ENCODE assay signal across 21 cellular contexts in genomic region chr10:43111101-43111500, GRCh38. TPM values are rescaled to one million over a fixed set of nuclear protein-coding genes. Genes with fewer than 3 reads are reported as not detected.
DNase-seq lines count a peak whose midpoint lies in the region; ATAC-seq and TF ChIP-seq lines count a peak whose summit lies in the region.
"Had no signal": no experiment of that assay in that cellular context is flagged by ENCODE, and none has a peak within 500 bp of the region (broad histone marks: within the 10 kb centered on the region; RNA-seq: fewer than 3 reads in every experiment).

No MANE protein-coding gene starts in this region.

- H3K27me3 ChIP-seq in lower lobe of right lung (ENCODE audit: low read depth) = no peaks in the 10 kb centered on the region
- no peaks in the 10 kb centered on the region for H3K27me3 ChIP-seq in CD8-positive, alpha-beta T cell (ENCODE audit: insufficient read depth, low read length)

- H3K4me3 ChIP-seq in lower lobe of right lung = no peak overlapping the region
- no peak overlapping the region for H3K4me3 ChIP-seq in CD8-positive, alpha-beta T cell (ENCODE audit: low read depth, low read length)
- H3K4me3 ChIP-seq: GM23338, K562, PC-9 had no signal

- H3K4me1 Mint-ChIP-seq in CD14-positive monocyte = peaks cover 30% of the 10 kb centered on the region
- H3K4me1 Mint-ChIP-seq in dendritic cell treated with granulocyte-macrophage colony-stimulating factor and Interleukin-4, amounts not matched to agents 40 ng/mL and 50 ng/mL, for 4 days (ENCODE audit: low read depth) = peaks cover 52% of the 10 kb centered on the region
- H3K4me1 Mint-ChIP-seq in stimulated activated memory B cell treated with anti-CD40 and anti-IgM and Interleukin-4, amounts not matched to agents 10 μg/mL and 1 μg/mL and 100 μg/mL, for 72 hours = peaks cover 22% of the 10 kb centered on the region
- no peaks in the 10 kb centered on the region for H3K4me1 Mint-ChIP-seq in CD8-positive, alpha-beta T cell (ENCODE audit: low read depth)
- H3K4me1 Mint-ChIP-seq: CD8-positive, alpha-beta memory T cell; GM23338 had no signal

- CTCF ChIA-PET in HEK293T (lab: Yijun Ruan, JAX) = no interaction called here
- CTCF ChIA-PET in CD8-positive, alpha-beta T cell (lab: Charles Lee) = interaction anchor here (1.1 kb wide), 1 partner anchor 11 kb away, joined by 4 read pairs; no protein-coding TSS in a partner anchor

- no peak overlapping the region for H3K27ac ChIP-seq in lower lobe of right lung
- H3K27ac ChIP-seq in CD8-positive, alpha-beta T cell (ENCODE audit: low read depth, low read length) = no peak overlapping the region
- H3K27ac ChIP-seq: PC-9 had no signal

- peaks cover 0 to 2% (median 0%) of the 10 kb centered on the region in 7 donors for H3K9me3 Mint-ChIP-seq in CD14-positive monocyte
- no peaks in the 10 kb centered on the region for H3K9me3 Mint-ChIP-seq in dendritic cell treated with granulocyte-macrophage colony-stimulating factor and Interleukin-4, amounts not matched to agents 40 ng/mL and 50 ng/mL, for 4 days
- no peaks in the 10 kb centered on the region for H3K9me3 Mint-ChIP-seq in stimulated activated memory B cell treated with anti-CD40 and anti-IgM and Interleukin-4, amounts not matched to agents 10 μg/mL and 1 μg/mL and 100 μg/mL, for 72 hours
- no peaks in the 10 kb centered on the region for H3K9me3 Mint-ChIP-seq in CD8-positive, alpha-beta T cell
- H3K9me3 Mint-ChIP-seq: CD8-positive, alpha-beta memory T cell; GM23338 had no signal

- peak; percentile 40 for DNase-seq in CD14-positive monocyte (ENCODE audit: low spot score)
- DNase-seq in lower lobe of right lung = peak; percentile 44
- no peak for DNase-seq in HEK293T (ENCODE audit: extremely low spot score)
- DNase-seq in CD8-positive, alpha-beta T cell = no peak
- DNase-seq: CD8-positive, alpha-beta memory T cell; HCEC 1CT; NCI-H1105; NCI-H146; NCI-H2029; NCI-H2227 treated with DMSO at 0.1 percent for 48 hours; NCI-H510A treated with DMSO at 0.1 percent for 48 hours; NCI-H748 treated with DMSO at 0.1 percent for 48 hours; PC-9; RPMI8226; SIG-M5; SK-N-SH had no signal

- intact Hi-C loops in CD14-positive monocyte (cut with micrococcal nuclease) = no loop called here
- intact Hi-C loops in dendritic cell treated with granulocyte-macrophage colony-stimulating factor and Interleukin-4, amounts not matched to agents 40 ng/mL and 50 ng/mL, for 4 days (cut with micrococcal nuclease) = no loop called here
- intact Hi-C loops in lower lobe of right lung (cut with DNase I) = no loop called here
- intact Hi-C loops in CD8-positive, alpha-beta T cell (cut with DNase I, micrococcal nuclease) = no loop called here

- TF ChIP-seq CTCF in CD14-positive monocyte (IDR thresholded peaks at IDR 0.05) (no peak), lower lobe of right lung (IDR thresholded peaks at IDR 0.05) (no peak)
- no peak for TF ChIP-seq CTCF in CD8-positive, alpha-beta T cell (IDR thresholded peaks at IDR 0.05)

- no peaks in the 10 kb centered on the region for H3K9me3 ChIP-seq in lower lobe of right lung
- no peaks in the 10 kb centered on the region for H3K9me3 ChIP-seq in CD8-positive, alpha-beta T cell (ENCODE audit: low read length)
- H3K9me3 ChIP-seq: SK-N-SH had no signal

- H3K36me3 Mint-ChIP-seq in CD14-positive monocyte = no peaks in the 10 kb centered on the region
- H3K36me3 Mint-ChIP-seq in dendritic cell treated with granulocyte-macrophage colony-stimulating factor and Interleukin-4, amounts not matched to agents 40 ng/mL and 50 ng/mL, for 4 days (ENCODE audit: low read depth) = no peaks in the 10 kb centered on the region
- H3K36me3 Mint-ChIP-seq in stimulated activated memory B cell treated with anti-CD40 and anti-IgM and Interleukin-4, amounts not matched to agents 10 μg/mL and 1 μg/mL and 100 μg/mL, for 72 hours = no peaks in the 10 kb centered on the region
- H3K36me3 Mint-ChIP-seq in CD8-positive, alpha-beta T cell = no peaks in the 10 kb centered on the region
- H3K36me3 Mint-ChIP-seq: CD8-positive, alpha-beta memory T cell had no signal

- POLR2A ChIA-PET in HEK293T (lab: Yijun Ruan, JAX) = no interaction called here
- POLR2A ChIA-PET in CD8-positive, alpha-beta T cell (lab: Charles Lee) = no interaction called here

- no peak for ATAC-seq in lower lobe of right lung
- ATAC-seq in stimulated activated memory B cell treated with anti-CD40 and anti-IgM and Interleukin-4, amounts not matched to agents 10 μg/mL and 1 μg/mL and 100 μg/mL, for 72 hours = no peak
- no peak for ATAC-seq in CD8-positive, alpha-beta T cell
- no peak for ATAC-seq in HG02870 (IDR thresholded peaks at IDR 0.05; ENCODE audit: unreplicated experiment)
- ATAC-seq: GM23338, K562 had no signal

- H3K27me3 Mint-ChIP-seq in CD14-positive monocyte (ENCODE audit: low read depth in 3 of 3) = peaks cover 2% of the 10 kb centered on the region in 3 donors
- peaks cover 5% of the 10 kb centered on the region for H3K27me3 Mint-ChIP-seq in dendritic cell treated with granulocyte-macrophage colony-stimulating factor and Interleukin-4, amounts not matched to agents 40 ng/mL and 50 ng/mL, for 4 days
- H3K27me3 Mint-ChIP-seq in stimulated activated memory B cell treated with anti-CD40 and anti-IgM and Interleukin-4, amounts not matched to agents 10 μg/mL and 1 μg/mL and 100 μg/mL, for 72 hours = no peaks in the 10 kb centered on the region
- no peaks in the 10 kb centered on the region for H3K27me3 Mint-ChIP-seq in CD8-positive, alpha-beta T cell (ENCODE audit: low read depth)
- H3K27me3 Mint-ChIP-seq: CD8-positive, alpha-beta memory T cell had no signal

- H3K36me3 ChIP-seq in lower lobe of right lung = no peaks in the 10 kb centered on the region
- H3K36me3 ChIP-seq in CD8-positive, alpha-beta T cell (ENCODE audit: insufficient read depth, low read length) = no peaks in the 10 kb centered on the region

- H3K27ac Mint-ChIP-seq in CD14-positive monocyte = peak overlapping the region in 1 of 7 donors; percentile 35
- peak overlapping the region; percentile 84 for H3K27ac Mint-ChIP-seq in dendritic cell treated with granulocyte-macrophage colony-stimulating factor and Interleukin-4, amounts not matched to agents 40 ng/mL and 50 ng/mL, for 4 days
- peak overlapping the region; percentile 62 for H3K27ac Mint-ChIP-seq in stimulated activated memory B cell treated with anti-CD40 and anti-IgM and Interleukin-4, amounts not matched to agents 10 μg/mL and 1 μg/mL and 100 μg/mL, for 72 hours
- no peak overlapping the region for H3K27ac Mint-ChIP-seq in CD8-positive, alpha-beta T cell
- H3K27ac Mint-ChIP-seq: CD8-positive, alpha-beta memory T cell; GM23338 had no signal

- H3K4me1 ChIP-seq in lower lobe of right lung = no peaks in the 10 kb centered on the region
- no peaks in the 10 kb centered on the region for H3K4me1 ChIP-seq in CD8-positive, alpha-beta T cell (ENCODE audit: insufficient read depth, low read length)

- H3K4me3 Mint-ChIP-seq in CD14-positive monocyte = no peak overlapping the region
- no peak overlapping the region for H3K4me3 Mint-ChIP-seq in dendritic cell treated with granulocyte-macrophage colony-stimulating factor and Interleukin-4, amounts not matched to agents 40 ng/mL and 50 ng/mL, for 4 days
- no peak overlapping the region for H3K4me3 Mint-ChIP-seq in stimulated activated memory B cell treated with anti-CD40 and anti-IgM and Interleukin-4, amounts not matched to agents 10 μg/mL and 1 μg/mL and 100 μg/mL, for 72 hours
- no peak overlapping the region for H3K4me3 Mint-ChIP-seq in CD8-positive, alpha-beta T cell
- H3K4me3 Mint-ChIP-seq: CD8-positive, alpha-beta memory T cell; GM23338 had no signal

TF ChIP-seq in HEK293T, 16 proteins besides CTCF, POLR2A, EP300 and RAD21:
- no peak for TF ChIP-seq SUZ12 (IDR thresholded peaks at IDR 0.05)
- TF ChIP-seq ELF4 (IDR thresholded peaks at IDR 0.05) = no peak
- no peak for TF ChIP-seq SP1 (IDR thresholded peaks at IDR 0.05)
- TF ChIP-seq FOXA1 (IDR thresholded peaks at IDR 0.05) = no peak
TF ChIP-seq in HEK293T: peak in this region for 0.

RNA-seq across cellular contexts. Expression of gene CSGALNACT2, which starts 27.1 kb away (rescaled TPM):
- polyA plus RNA-seq in CD14-positive monocyte = 10 to 100 TPM; 43.7 to 48.2 TPM
- 36.4 TPM for total RNA-seq in lower lobe of right lung
- total RNA-seq in CD8-positive, alpha-beta T cell = 10 to 100 TPM; 66.7 to 66.9 TPM

RNA-seq across cellular contexts. Expression of gene RET, which starts 34.2 kb away (rescaled TPM):
- under 1 TPM; 0.08 to 0.14 TPM for polyA plus RNA-seq in CD14-positive monocyte
- 0.68 TPM for total RNA-seq in lower lobe of right lung
- not detected for total RNA-seq in CD8-positive, alpha-beta T cell
- total RNA-seq: PC-9 had no signal
- polyA plus RNA-seq: K562 had no signal

Comparison
In these comparisons a context has a peak if more than half of its experiments do, and no peak if none do; other contexts are left out.
1. DNase-seq: peak in CD14-positive monocyte (single experiment) and lower lobe of right lung (single experiment); none in HEK293T (single experiment) and CD8-positive, alpha-beta T cell (0 of 7).